8 cellular contexts compared by ENCODE assay signal in the genomic region with DNA sequence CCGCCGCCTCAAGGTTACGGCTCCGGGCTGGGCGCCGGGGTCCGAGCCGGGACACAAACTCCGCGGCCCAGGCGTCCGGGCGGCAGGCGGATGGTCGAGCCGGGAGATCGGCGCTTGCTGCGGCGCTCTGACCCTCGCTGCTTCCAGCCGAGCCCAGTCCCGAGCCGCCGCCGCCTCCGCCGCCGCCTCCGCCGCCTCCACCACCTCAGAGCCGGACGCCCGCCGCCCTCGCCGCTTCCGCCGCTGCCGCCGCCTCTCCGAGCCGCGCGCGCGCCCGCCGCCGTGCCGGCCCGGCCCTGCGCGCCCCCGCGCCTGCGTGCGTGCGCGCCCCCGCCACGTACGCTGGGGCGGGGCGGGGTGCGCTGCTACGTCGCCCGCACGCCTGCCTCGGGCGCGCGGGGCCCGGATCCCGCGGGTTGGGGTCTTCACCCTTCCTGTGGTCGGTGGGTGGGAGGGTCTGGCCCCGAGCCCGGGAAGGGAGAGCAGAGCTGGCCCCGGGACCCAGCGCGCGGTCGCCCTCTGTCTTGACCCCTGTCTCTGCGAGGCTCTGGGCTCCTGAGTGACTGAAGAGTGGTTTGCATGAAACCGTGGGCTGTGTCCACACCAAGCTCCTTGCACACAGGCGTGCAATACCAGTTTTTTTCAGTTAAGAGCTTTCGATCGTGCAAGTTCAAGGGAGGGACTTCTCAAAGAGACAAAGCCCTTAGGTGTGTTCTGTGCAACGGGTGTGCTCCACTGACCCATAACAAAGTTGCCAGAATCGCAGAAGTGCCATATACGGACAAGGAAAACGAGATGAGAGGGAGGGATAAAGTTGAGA. TPM values are rescaled to one million over a fixed set of nuclear protein-coding genes. Genes with fewer than 3 reads are reported as not detected.
DNase-seq lines count a peak whose midpoint lies in the region; ATAC-seq, FAIRE-seq and TF ChIP-seq lines count a peak whose summit lies in the region.

A gene (minus strand): TSS at position 256 of the 820 bp plus-strand sequence. CDS start 328 bp downstream, outside the sequence.

- H4K20me1 ChIP-seq in smooth muscle cell (ENCODE audit: low read depth): peaks cover 9% of the 10 kb centered on the region

- peaks cover 3% of the 10 kb centered on the region for H3F3A ChIP-seq in smooth muscle cell (ENCODE audit: low read depth)

- no peaks in the 10 kb centered on the region for H3K9me3 ChIP-seq in WERI-Rb-1 (ENCODE audit: severe bottlenecking)
- no peaks in the 10 kb centered on the region for H3K9me3 ChIP-seq in smooth muscle cell (replicated peaks; ENCODE audit: low read depth)

- WGBS in smooth muscle cell (ENCODE audit: low lambda C conversion rate): 4% methylated on average over 37 of the region's 94 CpGs

- TF ChIP-seq CTCF in WERI-Rb-1 (IDR thresholded peaks at IDR 0.05; ENCODE audit: low read depth, low read length) (no peak), bronchial epithelial cell (IDR thresholded peaks at IDR 0.05; ENCODE audit: insufficient read depth, low read length, severe bottlenecking) (no peak), smooth muscle cell (IDR thresholded peaks at IDR 0.05; ENCODE audit: borderline replicate concordance, insufficient read depth, poor library complexity, severe bottlenecking) (no peak)

- peak within 1 kb of the TSS; percentile 93 for H3K9ac ChIP-seq in smooth muscle cell (ENCODE audit: low read depth)

- H3K27me3 ChIP-seq in WERI-Rb-1 (ENCODE audit: insufficient read depth, low read depth, severe bottlenecking) (no peaks in the 10 kb centered on the region), bronchial epithelial cell (ENCODE audit: control insufficient read depth, insufficient read depth, low read length) (no peaks in the 10 kb centered on the region), smooth muscle cell (ENCODE audit: low read depth) (no peaks in the 10 kb centered on the region)

- H3K36me3 ChIP-seq in WERI-Rb-1: peaks cover 7% of the 10 kb centered on the region
- H3K36me3 ChIP-seq in bronchial epithelial cell (ENCODE audit: control insufficient read depth, insufficient read depth, low read length): no peaks in the 10 kb centered on the region
- H3K36me3 ChIP-seq in smooth muscle cell (ENCODE audit: low read depth): no peaks in the 10 kb centered on the region

- DNase-seq in NCI-H1105 (lab: John Stamatoyannopoulos, UW): peak; percentile 50
- peak; percentile 51 for DNase-seq in WERI-Rb-1
- peak; percentile 22 for DNase-seq in bronchial epithelial cell (ENCODE audit: low read depth)
- peak; percentile 61 for DNase-seq in inferior parietal cortex (ENCODE audit: extremely low spot score)
- peak; percentile 52 for DNase-seq in smooth muscle cell (lab: John Stamatoyannopoulos, UW; ENCODE audit: unreplicated experiment)
- no peak for DNase-seq in COLO829 (ENCODE audit: low spot score)

- peak; percentile 93 for TF ChIP-seq POLR2A in GM15510 (IDR thresholded peaks at IDR 0.05; ENCODE audit: borderline replicate concordance, extremely low read depth, insufficient read length)

- FAIRE-seq in bronchial epithelial cell (lab: Jason Lieb, UNC): no peak

- peak within 1 kb of the TSS; percentile 98 for H2AFZ ChIP-seq in smooth muscle cell (ENCODE audit: low read depth)

- H3K4me3 ChIP-seq in WERI-Rb-1 (ENCODE audit: low read depth, low read length): peak within 1 kb of the TSS; percentile 68
- peak within 1 kb of the TSS; percentile 58 for H3K4me3 ChIP-seq in bronchial epithelial cell (ENCODE audit: low read depth, low read length)
- peak within 1 kb of the TSS; percentile 91 for H3K4me3 ChIP-seq in smooth muscle cell

- peaks cover 27% of the 10 kb centered on the region for H3K79me2 ChIP-seq in smooth muscle cell (ENCODE audit: low read depth)

- H3K27ac ChIP-seq in WERI-Rb-1: peak within 1 kb of the TSS; percentile 84
- peak within 1 kb of the TSS; percentile 92 for H3K27ac ChIP-seq in smooth muscle cell (ENCODE audit: low read depth)

- peaks cover 29% of the 10 kb centered on the region for H3K4me1 ChIP-seq in smooth muscle cell (ENCODE audit: low read depth)

- ATAC-seq in HG02571 (IDR thresholded peaks at IDR 0.05; ENCODE audit: unreplicated experiment): peak; percentile 80

- peak within 1 kb of the TSS; percentile 94 for H3K4me2 ChIP-seq in smooth muscle cell

RNA-seq across cellular contexts. Expression of the gene that starts here (rescaled TPM):
- total RNA-seq in bronchial epithelial cell: 36.5 and 42.4 TPM in 2 replicates
- total RNA-seq in smooth muscle cell: 15.5 and 28.5 TPM in 2 replicates
- polyA plus RNA-seq in smooth muscle cell: 16.2 and 17.5 TPM in 2 replicates
